In genomic region chr7:74082770-74083116, GRCh38 we compare ENCODE assay signal across 8 cellular contexts. TPM values are rescaled to one million over a fixed set of nuclear protein-coding genes. Genes with fewer than 3 reads are reported as not detected.
A peak's percentile ranks its signal among the peaks of the same experiment; 100 is the strongest.
DNase-seq lines count a peak whose midpoint lies in the region; ATAC-seq, FAIRE-seq and TF ChIP-seq lines count a peak whose summit lies in the region.

No MANE protein-coding gene starts in this region.

- H3K4me2 ChIP-seq in Loucy (ENCODE audit: low read depth, low read length, poor library complexity, severe bottlenecking) (peak overlapping the region; percentile 71), H1 (ENCODE audit: insufficient read depth in 1 of 2, low read depth in 2 of 2, low read length in 2 of 2) (peak overlapping the region; percentile 67 to 90)

- no peak overlapping the region for H3K23ac ChIP-seq in H1 (ENCODE audit: insufficient read length)

- H3K4ac ChIP-seq in H1 (replicated peaks; ENCODE audit: insufficient read length, low read depth, low read length) = no peak overlapping the region

- no peak for FAIRE-seq in H1 (lab: Jason Lieb, UNC)

- POLR2A ChIA-PET in H1 (lab: Charles Lee; ENCODE audit: partially characterized antibody) = interaction anchor here (0.6 to 5.0 kb wide), 3 partner anchors 14 to 385 kb away, joined by 3 to 18 read pairs (median 3); partner anchors contain the start of gene EIF4H

- no peaks in the 10 kb centered on the region for H3K9me2 ChIP-seq in Loucy (replicated peaks; ENCODE audit: low read depth, low read length)

- H3K27ac Mint-ChIP-seq in T-helper 2 cell treated with Interferon-gamma antibody and Interleukin-4, amounts not matched to agents 5 μg/mL and 100 μg/mL, for 36 hours = peak overlapping the region; percentile 63

- CTCF ChIA-PET in H1 (lab: Charles Lee; ENCODE audit: partially characterized antibody) = interaction anchor here (0.7 to 1.7 kb wide), 4 partner anchors 11 to 124 kb away, joined by 3 to 5 read pairs (median 4); no protein-coding TSS in a partner anchor

- DNase-seq in T-helper 2 cell treated with Interferon-gamma antibody and Interleukin-4, amounts not matched to agents 5 μg/mL and 100 μg/mL, for 36 hours (ENCODE audit: low spot score) = no peak
- DNase-seq in T-helper 2 cell (no peak), H1 (ENCODE audit: low read depth in 1 of 2, low spot score in 2 of 2) (no peak), retinal pigment epithelial cell (ENCODE audit: low read depth) (no peak), COR-L47 (lab: John Stamatoyannopoulos, UW) (no peak), NCI-H748 (lab: John Stamatoyannopoulos, UW; ENCODE audit: unreplicated experiment) (no peak)

- 0 out of 2 replicates have a peak overlapping the region, but pooled peaks have one; percentile 6 for H2BK12ac ChIP-seq in H1 (ENCODE audit: low read depth, low read length)

- TF ChIP-seq RAD21 in H1 (IDR thresholded peaks at IDR 0.05 in 1 of 2, conservative IDR thresholded peaks at IDR 0.05 in 1 of 2; ENCODE audit: low read depth in 2 of 2, low read length in 2 of 2) = no peak

- 0 out of 2 replicates have a peak overlapping the region, but pooled peaks have one; percentile 71 for H3K18ac ChIP-seq in H1 (ENCODE audit: extremely low read depth, low read length)

- H3K4me1 ChIP-seq in Loucy (ENCODE audit: insufficient read depth, low read length, poor library complexity, severe bottlenecking) (peaks cover 16% of the 10 kb centered on the region), H1 (replicated peaks in 1 of 4; ENCODE audit: control insufficient read depth in 3 of 4, insufficient read depth in 4 of 4, low read length in 3 of 4) (peaks cover 0 to 20% (median 12%) of the 10 kb centered on the region in 4 experiments; a peak in 6 of 7 replicates)

- H3K27me3 ChIP-seq in Loucy (ENCODE audit: insufficient read depth, low read length, poor library complexity, severe bottlenecking) = no peaks in the 10 kb centered on the region
- no peaks in the 10 kb centered on the region for H3K27me3 ChIP-seq in H1 (replicated peaks in 1 of 4; ENCODE audit: control insufficient read depth in 3 of 4, extremely low read depth in 1 of 4, insufficient read depth in 3 of 4, low read length in 3 of 4)

- H3K9me3 ChIP-seq in Loucy (ENCODE audit: insufficient read depth, low read depth, low read length) (no peaks in the 10 kb centered on the region), H1 (ENCODE audit: insufficient read depth in 2 of 2, low read depth in 1 of 2, low read length in 1 of 2) (no peaks in the 10 kb centered on the region)

- peaks cover 4% of the 10 kb centered on the region for H3K36me3 Mint-ChIP-seq in T-helper 2 cell treated with Interferon-gamma antibody and Interleukin-4, amounts not matched to agents 5 μg/mL and 100 μg/mL, for 36 hours (ENCODE audit: low read depth)

- TF ChIP-seq CTCF in Loucy (conservative IDR thresholded peaks at IDR 0.05; ENCODE audit: low read length) (no peak), H1 (IDR thresholded peaks at IDR 0.05; ENCODE audit: control extremely low read depth in 1 of 3, insufficient read depth in 1 of 3, low read depth in 1 of 3, low read length in 3 of 3) (no peak), retinal pigment epithelial cell (conservative IDR thresholded peaks at IDR 0.05; ENCODE audit: low read depth, low read length) (no peak)

- H4K91ac ChIP-seq in H1 (replicated peaks; ENCODE audit: insufficient read length, low read length) = peak overlapping the region; percentile 34

- H3K4me3 ChIP-seq in Loucy (ENCODE audit: low read length, poor library complexity, severe bottlenecking) (peak overlapping the region; percentile 54), H1 (ENCODE audit: extremely low read depth in 1 of 4, insufficient read depth in 2 of 4, low read depth in 3 of 4, low read length in 4 of 4) (peak overlapping the region in 3 of 4 experiments; percentile 17 to 65 (median 30); a peak in 4 of 8 replicates), retinal pigment epithelial cell (ENCODE audit: low read length) (peak overlapping the region; percentile 31)

- no peak for TF ChIP-seq POLR2A in H1 (IDR thresholded peaks at IDR 0.05; ENCODE audit: control extremely low read depth in 1 of 2, low read depth in 2 of 2, low read length in 2 of 2)

- H3K23me2 ChIP-seq in H1 (ENCODE audit: low read depth, low read length) = peaks cover 6% of the 10 kb centered on the region; the same call in 1 of the 2 replicates

- peak overlapping the region; percentile 43 for H3K9ac ChIP-seq in Loucy (ENCODE audit: low read depth, low read length, poor library complexity, severe bottlenecking)
- H3K9ac ChIP-seq in H1 (replicated peaks in 1 of 4; ENCODE audit: extremely low read depth in 1 of 4, low read depth in 3 of 4, low read length in 3 of 4) = no peak overlapping the region

- no peak for ATAC-seq in HG03432 (IDR thresholded peaks at IDR 0.05; ENCODE audit: unreplicated experiment)

- H3F3A ChIP-seq in Loucy (ENCODE audit: low read depth) = no peaks in the 10 kb centered on the region

- H3K36me3 ChIP-seq in Loucy (ENCODE audit: insufficient read depth, low read length) (no peaks in the 10 kb centered on the region), H1 (ENCODE audit: control insufficient read depth in 2 of 4, insufficient read depth in 4 of 4, low read length in 3 of 4) (peaks cover 0 to 9% (median 6%) of the 10 kb centered on the region in 4 experiments; a peak in 5 of 8 replicates)

- H3K14ac ChIP-seq in H1 (ENCODE audit: insufficient read length) = no peak overlapping the region

- WGBS in H1 (ENCODE audit: extremely low coverage in 1 of 2, insufficient coverage in 1 of 2, insufficient read length in 1 of 2, insufficient replicate concordance in 2 of 2, low coverage in 1 of 2, low lambda C conversion rate in 2 of 2, missing lambda C conversion rate in 1 of 2), 2 experiments = 90% methylated on average over 9 of the region's 9 CpGs; no CpG with 5 or more reads in 1 of the 2 experiments

- H3K4me3 Mint-ChIP-seq in T-helper 2 cell treated with Interferon-gamma antibody and Interleukin-4, amounts not matched to agents 5 μg/mL and 100 μg/mL, for 36 hours = no peak overlapping the region

- H2BK15ac ChIP-seq in H1 (ENCODE audit: low read length) = no peak overlapping the region

- H2AFZ ChIP-seq in Loucy (ENCODE audit: low read length) (no peak overlapping the region), H1 (ENCODE audit: low read length) (no peak overlapping the region)

- H3K79me2 ChIP-seq in Loucy (ENCODE audit: insufficient read depth, low read length) (peaks cover 9% of the 10 kb centered on the region; the same call in 1 of the 2 replicates), H1 (ENCODE audit: control insufficient read depth in 1 of 2, insufficient read depth in 2 of 2, low read length in 2 of 2) (peaks cover 0 to 9% of the 10 kb centered on the region in 2 experiments; a peak in 1 of 4 replicates)

- no peak overlapping the region for H3K27ac ChIP-seq in H1 (ENCODE audit: low read depth, low read length)

- H3K79me1 ChIP-seq in H1 (ENCODE audit: low read depth, low read length) = peaks cover 16% of the 10 kb centered on the region

- no peak for TF ChIP-seq EP300 in H1 (IDR thresholded peaks at IDR 0.05; ENCODE audit: borderline replicate concordance in 1 of 2, low read depth in 2 of 2, low read length in 2 of 2)

- no peak overlapping the region for H2BK120ac ChIP-seq in H1 (replicated peaks; ENCODE audit: low read depth, low read length)

- peaks cover 7% of the 10 kb centered on the region for H3K4me1 Mint-ChIP-seq in T-helper 2 cell treated with Interferon-gamma antibody and Interleukin-4, amounts not matched to agents 5 μg/mL and 100 μg/mL, for 36 hours (ENCODE audit: low read depth)

- no peak overlapping the region for H2BK20ac ChIP-seq in H1 (ENCODE audit: low read length)

- H3K56ac ChIP-seq in H1 (replicated peaks; ENCODE audit: insufficient read length, low read depth, low read length) = no peak overlapping the region

- no peak overlapping the region for H4K8ac ChIP-seq in H1 (ENCODE audit: extremely low read depth, insufficient read depth, low read length)

- 0 out of 2 replicates have a peak overlapping the region, but pooled peaks have one; percentile 3 for H2BK5ac ChIP-seq in H1 (ENCODE audit: low read depth, low read length)

- H2AK5ac ChIP-seq in H1 (ENCODE audit: low read depth, low read length) = no peak overlapping the region

- no peak overlapping the region for H4K5ac ChIP-seq in H1 (ENCODE audit: insufficient read length, low read depth, low read length)

- H4K20me1 ChIP-seq in Loucy (ENCODE audit: insufficient read depth, low read length, poor library complexity, severe bottlenecking) = no peaks in the 10 kb centered on the region
- H4K20me1 ChIP-seq in H1 (replicated peaks in 1 of 2; ENCODE audit: control insufficient read depth in 1 of 2, insufficient read depth in 2 of 2, low read length in 2 of 2) = peaks cover 2 to 9% of the 10 kb centered on the region in 2 experiments

- H3K27me3 Mint-ChIP-seq in T-helper 2 cell treated with Interferon-gamma antibody and Interleukin-4, amounts not matched to agents 5 μg/mL and 100 μg/mL, for 36 hours (ENCODE audit: low read depth) = no peaks in the 10 kb centered on the region

- no peaks in the 10 kb centered on the region for H3K9me3 Mint-ChIP-seq in T-helper 2 cell treated with Interferon-gamma antibody and Interleukin-4, amounts not matched to agents 5 μg/mL and 100 μg/mL, for 36 hours

TF ChIP-seq in H1, 55 proteins besides CTCF, POLR2A, EP300 and RAD21 (continues in another document):
- TF ChIP-seq YY1 (IDR thresholded peaks at IDR 0.05; ENCODE audit: low read depth, low read length) = no peak
- no peak for TF ChIP-seq CBX8 (IDR thresholded peaks at IDR 0.05; ENCODE audit: borderline replicate concordance, low read depth, low read length)
- TF ChIP-seq CEBPB (IDR thresholded peaks at IDR 0.05; ENCODE audit: low read depth, low read length) = no peak

RNA-seq across cellular contexts. Expression of gene LIMK1, which starts 0.9 kb away (rescaled TPM):
- 92.1 and 93.5 TPM in 2 replicates for total RNA-seq in H1 (2021; fragmentation: NEBNext Ultra II Directional; extraction: Animal tissue kit (Norgen Biotek cat#: 25700))
- 108 and 172 TPM in 2 replicates for polyA plus RNA-seq in H1 (2011; rRNA removed)
- polyA plus RNA-seq in H1 (2011; cell fraction: cytosol; rRNA removed) = 82.7 TPM
- polyA plus RNA-seq in H1 (2011; cell fraction: nucleus; rRNA removed) = 129 TPM
- polyA plus RNA-seq in H1 (2012, experiment 1 of 2) = 63.0 to 88.9 TPM (median 81.1 TPM) in 4 replicates
- 77.4 TPM for polyA plus RNA-seq in H1 (2012, experiment 2 of 2)
- polyA plus RNA-seq in H1 (2013, experiment 1 of 2) = 44.8 TPM
- polyA plus RNA-seq in H1 (2013, experiment 2 of 2) = 46.9 TPM
- polyA minus RNA-seq in H1 (2011; rRNA and poly(A)+ RNA removed) = 72.5 and 119 TPM in 2 replicates
- 61.9 TPM for polyA minus RNA-seq in H1 (2011; cell fraction: cytosol; rRNA and poly(A)+ RNA removed)
- 34.6 TPM for polyA minus RNA-seq in H1 (2011; cell fraction: nucleus; rRNA and poly(A)+ RNA removed)

RNA-seq across cellular contexts. Expression of gene ELN, which starts 54.8 kb away (rescaled TPM):
- 5.6 and 5.9 TPM in 2 replicates for total RNA-seq in H1 (2021; fragmentation: NEBNext Ultra II Directional; extraction: Animal tissue kit (Norgen Biotek cat#: 25700))
- polyA plus RNA-seq in H1 (2011; rRNA removed) = 5.1 and 5.4 TPM in 2 replicates
- polyA plus RNA-seq in H1 (2011; cell fraction: cytosol; rRNA removed) = 3.2 TPM
- 7.8 TPM for polyA plus RNA-seq in H1 (2011; cell fraction: nucleus; rRNA removed)
- 2.2 to 4.9 TPM (median 4.4 TPM) in 4 replicates for polyA plus RNA-seq in H1 (2012, experiment 1 of 2)
- 3.7 TPM for polyA plus RNA-seq in H1 (2012, experiment 2 of 2)
- polyA plus RNA-seq in H1 (2013, experiment 1 of 2) = 4.6 TPM
- 5.6 TPM for polyA plus RNA-seq in H1 (2013, experiment 2 of 2)
- 1.2 TPM in 2 replicates for polyA minus RNA-seq in H1 (2011; rRNA and poly(A)+ RNA removed)
- polyA minus RNA-seq in H1 (2011; cell fraction: cytosol; rRNA and poly(A)+ RNA removed) = 1.4 TPM
- 1.5 TPM for polyA minus RNA-seq in H1 (2011; cell fraction: nucleus; rRNA and poly(A)+ RNA removed)
